ENCODE assay signal across 8 cellular contexts in the genomic region with DNA sequence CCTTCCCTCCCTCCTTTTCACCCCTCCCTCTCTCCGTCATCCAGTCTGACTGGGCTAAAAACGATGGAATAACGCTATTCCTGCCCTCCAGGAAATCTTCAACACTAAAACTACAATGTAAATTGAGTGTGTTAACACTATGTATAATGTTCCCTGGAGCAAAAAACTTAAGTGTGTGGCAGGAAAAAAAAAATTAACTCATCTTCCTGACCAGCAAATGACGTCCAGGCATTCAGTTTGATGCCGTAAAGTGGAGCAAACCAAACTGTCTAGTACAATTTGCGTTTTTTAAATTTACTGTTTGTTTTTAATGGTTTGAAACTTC. TPM values are rescaled to one million over a fixed set of nuclear protein-coding genes. Genes with fewer than 3 reads are reported as not detected.
DNase-seq lines count a peak whose midpoint lies in the region; ATAC-seq and TF ChIP-seq lines count a peak whose summit lies in the region.

No MANE protein-coding gene starts in this region.

- H3K79me2 ChIP-seq in DND-41 (ENCODE audit: insufficient read depth, low read length), result peaks cover 54% of the 10 kb centered on the region
- H3K79me2 ChIP-seq in PC-9 (ENCODE audit: low read depth), result peaks cover 44% of the 10 kb centered on the region

- BruUV-seq in PC-9 (replicated peaks; lab: Mats Ljungman, UMichigan), result TSS peak; percentile 29

- no peaks in the 10 kb centered on the region for H3K9me2 ChIP-seq in PC-9 (ENCODE audit: insufficient read depth)

- WGBS in ovary, 3 donors, result 42 to 52% (median 47%) methylated on average over 6 of the region's 6 CpGs

- TF ChIP-seq CTCF in DND-41 (IDR thresholded peaks at IDR 0.05; ENCODE audit: borderline replicate concordance, extremely low read depth, low read length, poor library complexity, severe bottlenecking) (no peak), PC-9 (conservative IDR thresholded peaks at IDR 0.05) (no peak), ovary (IDR thresholded peaks at IDR 0.05) (no peak), GM10266 (IDR thresholded peaks at IDR 0.05; ENCODE audit: control insufficient read depth, insufficient read depth, low read depth, missing control alignments) (no peak)

- H3K36me3 ChIP-seq in DND-41 (ENCODE audit: insufficient read depth, low read length) (peaks cover 26% of the 10 kb centered on the region), PC-9 (ENCODE audit: low read depth) (peaks cover 3% of the 10 kb centered on the region; the same call in 1 of the 2 replicates), ovary (no peaks in the 10 kb centered on the region)

- H2AFZ ChIP-seq in DND-41 (ENCODE audit: low read depth, low read length), result peak overlapping the region; percentile 85
- peak overlapping the region; percentile 81 for H2AFZ ChIP-seq in PC-9

- H3K9me3 ChIP-seq in DND-41 (ENCODE audit: insufficient read depth, low read length, severe bottlenecking) (no peaks in the 10 kb centered on the region), PC-9 (ENCODE audit: insufficient read depth, low read depth) (no peaks in the 10 kb centered on the region), ovary (no peaks in the 10 kb centered on the region)

- ATAC-seq in DND-41 (ENCODE audit: insufficient read depth, low read depth), result no peak

- DNase-seq in DND-41, result no peak
- no peak for DNase-seq in PC-9
- no peak for DNase-seq in epithelial cell of prostate (ENCODE audit: low read depth, low spot score)
- DNase-seq in ovary, result no peak
- no peak for DNase-seq in epidermal melanocyte (ENCODE audit: insufficient read length, low spot score)
- no peak for DNase-seq in GM10266 (ENCODE audit: extremely low spot score)
- DNase-seq in C1 segment of cervical spinal cord (lab: John Stamatoyannopoulos, UW), result no peak
- no peak for DNase-seq in NCI-H774 (lab: John Stamatoyannopoulos, UW)

- H3K27ac ChIP-seq in DND-41 (ENCODE audit: low read length), result peak overlapping the region; percentile 79
- no peak overlapping the region for H3K27ac ChIP-seq in PC-9
- H3K27ac ChIP-seq in epithelial cell of prostate, result peak overlapping the region; percentile 80
- peak overlapping the region in 1 of 2 donors; percentile 22 for H3K27ac ChIP-seq in ovary

- H3F3A ChIP-seq in PC-9 (ENCODE audit: insufficient read depth, low read depth), result peaks cover 5% of the 10 kb centered on the region

- no peak for TF ChIP-seq POLR2A in ovary (IDR thresholded peaks at IDR 0.05)

- CTCF ChIA-PET in PC-9 (lab: Charles Lee), result no interaction called here

- H3K27me3 ChIP-seq in DND-41 (ENCODE audit: insufficient read depth, low read length, poor library complexity), result no peaks in the 10 kb centered on the region
- no peaks in the 10 kb centered on the region for H3K27me3 ChIP-seq in PC-9 (ENCODE audit: insufficient read depth, low read depth)
- H3K27me3 ChIP-seq in ovary, result no peaks in the 10 kb centered on the region

- peak overlapping the region; percentile 94; a peak in 3 of 4 replicates for H3K4me3 ChIP-seq in DND-41 (ENCODE audit: low read depth in 1 of 2, low read length in 2 of 2)
- H3K4me3 ChIP-seq in PC-9, result peak overlapping the region; percentile 97
- peak overlapping the region; percentile 96 for H3K4me3 ChIP-seq in ovary

- H3K4me2 ChIP-seq in DND-41 (ENCODE audit: insufficient read depth, low read length) (peak overlapping the region; percentile 68), PC-9 (peak overlapping the region; percentile 97)

- intact Hi-C loops in PC-9 (cut with micrococcal nuclease; ENCODE audit: unreplicated experiment), result loop anchor here (5.0 kb wide), 2 partner anchors 985 to 1615 kb away; no protein-coding TSS in a partner anchor
- intact Hi-C loops in ovary (cut with DNase I), result loop anchor here in 1 of 4 donors (10.0 kb wide), 1 partner anchor 313 kb away; a partner anchor contains a TSS

- no peak for TF ChIP-seq EP300 in ovary (IDR thresholded peaks at IDR 0.05)

- POLR2A ChIA-PET in PC-9 (lab: Charles Lee; ENCODE audit: unreplicated experiment), result no interaction called here

- H3K4me1 ChIP-seq in DND-41 (ENCODE audit: insufficient read depth, low read length) (peaks cover 72% of the 10 kb centered on the region), PC-9 (replicated peaks; ENCODE audit: insufficient read depth) (peaks cover 35% of the 10 kb centered on the region), ovary (ENCODE audit: insufficient read depth) (peaks cover 6% of the 10 kb centered on the region)

- peak overlapping the region; percentile 87 for H3K9ac ChIP-seq in DND-41 (ENCODE audit: low read depth, low read length)

- H4K20me1 ChIP-seq in DND-41 (ENCODE audit: insufficient read depth, low read length), result peaks cover 34% of the 10 kb centered on the region; the same call in 1 of the 2 replicates
- peaks cover 35% of the 10 kb centered on the region for H4K20me1 ChIP-seq in PC-9 (ENCODE audit: insufficient read depth)

RNA-seq across cellular contexts. Expression of a gene that starts 0.5 kb away (rescaled TPM):
- total RNA-seq in PC-9 (2021) (181 and 212 TPM in 2 replicates), ovary (100 to 1,000 TPM in 2 of 7 donors, 10 to 100 TPM in 5; 54.0 to 105 (median 83.8) TPM)
- polyA plus RNA-seq in ovary, result 100 to 1,000 TPM in 1 of 2 donors, 10 to 100 TPM in 1; 57.4 to 115 TPM
